ENCODE assay signal across 17 cellular contexts in the genomic region with DNA sequence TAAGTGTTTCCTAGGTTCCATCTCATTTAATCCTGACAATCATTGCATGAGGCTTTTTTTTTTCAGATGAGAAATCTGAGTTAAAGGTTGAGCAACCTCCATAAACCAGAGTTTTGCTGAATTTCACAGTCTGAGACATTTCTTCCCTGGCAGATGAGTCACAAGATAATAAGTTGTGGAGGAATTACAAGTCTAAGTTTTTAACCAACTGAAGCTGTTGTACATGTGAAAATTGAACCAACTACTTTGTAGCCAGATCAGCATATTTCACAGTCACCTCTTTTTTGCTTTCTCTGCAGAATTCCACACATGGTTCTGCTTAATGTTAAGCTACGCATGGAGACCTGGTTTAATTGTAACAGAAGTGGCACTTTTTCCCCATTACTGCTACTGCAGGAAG.
DNase-seq lines count a peak whose midpoint lies in the region; ATAC-seq and TF ChIP-seq lines count a peak whose summit lies in the region.
"Had no signal": no experiment of that assay in that cellular context is flagged by ENCODE, and none has a peak within 500 bp of the region (broad histone marks: within the 10 kb centered on the region; RNA-seq: fewer than 3 reads in every experiment).

No MANE protein-coding gene starts in this region.

- peaks cover 0 to 2% (median 0%) of the 10 kb centered on the region in 3 donors for H3K27me3 Mint-ChIP-seq in immature natural killer cell (ENCODE audit: low read depth in 3 of 3)
- H3K27me3 Mint-ChIP-seq: activated B cell treated with CpG ODN at 0.5 μM for 24 hours, B cell had no signal

- H3K36me3 Mint-ChIP-seq in immature natural killer cell, result no peaks in the 10 kb centered on the region

- TF ChIP-seq CTCF in HFF-Myc (IDR thresholded peaks at IDR 0.05; ENCODE audit: low read depth, low read length, missing control alignments) (no peak), astrocyte of the cerebellum (IDR thresholded peaks at IDR 0.05; ENCODE audit: low read depth, low read length, missing control alignments) (no peak)

- peak; percentile 29 for DNase-seq in A172 (ENCODE audit: low spot score)
- DNase-seq in HFF-Myc (ENCODE audit: extremely low read depth, low read depth), result peak; percentile 51
- DNase-seq in astrocyte of the cerebellum (ENCODE audit: low read depth), result peak; percentile 69
- peak; percentile 85 for DNase-seq in iris pigment epithelial cell (ENCODE audit: low read depth)
- no peak for DNase-seq in GOT3 (lab: John Stamatoyannopoulos, UW)
- no peak for DNase-seq in NCI-H510A (lab: John Stamatoyannopoulos, UW)
- DNase-seq in immature natural killer cell, result no peak
- DNase-seq: activated B cell treated with CpG ODN at 0.5 μM for 24 hours; central memory CD4-positive, alpha-beta T cell; lower lobe of right lung; posterior cingulate gyrus; SHP77 treated with DMSO at 0.1 percent for 48 hours had no signal

- H3K4me1 Mint-ChIP-seq in immature natural killer cell, result no peaks in the 10 kb centered on the region
- H3K4me1 Mint-ChIP-seq: activated B cell treated with CpG ODN at 0.5 μM for 24 hours, B cell had no signal

- no peak overlapping the region for H3K4me3 Mint-ChIP-seq in immature natural killer cell
- H3K4me3 Mint-ChIP-seq: activated B cell treated with CpG ODN at 0.5 μM for 24 hours; activated T-helper 1 cell treated with anti-CD3 and anti-CD28 coated beads, Interleukin-12 subunit alpha, Interleukin-12 subunit beta, Interleukin-2, Interleukin-4 antibody, amounts not matched to agents 30 ng/mL and 10 ng/mL and 1 ng/mL, durations not matched to agents 14 hours and 24 hours and 36 hours; B cell had no signal

- peaks cover 0 to 40% (median 15%) of the 10 kb centered on the region in 6 donors for H3K9me3 Mint-ChIP-seq in immature natural killer cell
- H3K9me3 Mint-ChIP-seq: activated B cell treated with CpG ODN at 0.5 μM for 24 hours had no signal

- H3K27ac Mint-ChIP-seq in immature natural killer cell, result no peak overlapping the region
- H3K27ac Mint-ChIP-seq: activated B cell treated with CpG ODN at 0.5 μM for 24 hours; activated T-helper 1 cell treated with anti-CD3 and anti-CD28 coated beads, Interleukin-12 subunit alpha, Interleukin-12 subunit beta, Interleukin-2, Interleukin-4 antibody, amounts not matched to agents 30 ng/mL and 10 ng/mL and 1 ng/mL, durations not matched to agents 14 hours and 24 hours and 36 hours; B cell had no signal

- no peak for ATAC-seq in HG02798 (IDR thresholded peaks at IDR 0.05; ENCODE audit: poor library complexity, unreplicated experiment)
- ATAC-seq: gastroesophageal sphincter, lower lobe of right lung had no signal

- in situ Hi-C loops in astrocyte of the cerebellum (cut with HindIII; ENCODE audit: low sequenced_read_pairs), result no loop called here

- H3K4me3 ChIP-seq in HFF-Myc (replicated peaks; ENCODE audit: low read depth, low read length), result no peak overlapping the region
- H3K4me3 ChIP-seq in astrocyte of the cerebellum (ENCODE audit: low read depth, low read length), result no peak overlapping the region
- H3K4me3 ChIP-seq: gastroesophageal sphincter, lower lobe of right lung, suprapubic skin had no signal

Comparison
In these comparisons a context has a peak if more than half of its experiments do, and no peak if none do; other contexts are left out.
1. DNase-seq: peak in A172 (single experiment), HFF-Myc (single experiment), astrocyte of the cerebellum (single experiment) and iris pigment epithelial cell (single experiment); none in GOT3 (single experiment), NCI-H510A (single experiment) and immature natural killer cell (0 of 3).